Comparison of ENCODE assay signal across 8 cellular contexts in the genomic region with DNA sequence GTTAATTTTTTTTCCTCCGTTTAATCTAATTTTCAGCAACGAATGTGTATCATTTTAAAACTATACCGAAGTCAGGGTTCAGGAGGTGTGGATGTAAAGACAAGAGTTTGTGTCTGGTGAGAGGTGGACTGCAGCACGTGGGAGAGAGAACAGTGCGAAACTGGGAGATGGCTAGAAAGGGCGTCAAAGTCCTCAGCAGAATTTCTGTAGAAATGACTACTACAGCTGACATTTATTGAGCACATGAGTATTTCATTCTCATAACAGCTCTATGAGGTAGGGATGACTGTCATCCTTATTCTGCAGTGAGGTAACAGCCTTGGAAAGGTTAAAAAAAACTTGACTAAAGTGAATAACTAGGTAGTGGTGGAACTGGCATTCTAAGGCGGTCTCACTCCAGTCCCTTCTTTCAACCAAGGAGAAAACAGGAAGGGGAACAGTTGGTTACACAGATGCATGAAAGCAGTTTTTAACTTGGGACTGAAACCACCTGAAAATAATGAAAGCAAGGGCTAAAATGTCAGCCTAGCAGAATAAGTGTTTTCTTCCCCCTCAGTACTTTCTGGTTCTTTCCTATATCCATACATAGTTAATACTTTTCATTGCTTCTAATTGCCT. TPM values are rescaled to one million over a fixed set of nuclear protein-coding genes. Genes with fewer than 3 reads are reported as not detected.
A peak's percentile ranks its signal among the peaks of the same experiment; 100 is the strongest.
DNase-seq lines count a peak whose midpoint lies in the region; ATAC-seq and TF ChIP-seq lines count a peak whose summit lies in the region.

No MANE protein-coding gene starts in this region.

- peak overlapping the region; percentile 79 for H3K4me3 Mint-ChIP-seq in activated naive CD8-positive, alpha-beta T cell treated with anti-CD3 and anti-CD28 coated beads, Interleukin-2, amount 10 ng/mL, durations not matched to agents 7 days and 5 days

- H3K27me3 Mint-ChIP-seq in activated naive CD8-positive, alpha-beta T cell treated with anti-CD3 and anti-CD28 coated beads, Interleukin-2, amount 10 ng/mL, durations not matched to agents 7 days and 5 days = peaks cover 3% of the 10 kb centered on the region

- H3K27ac Mint-ChIP-seq in activated naive CD8-positive, alpha-beta T cell treated with anti-CD3 and anti-CD28 coated beads, Interleukin-2, amount 10 ng/mL, durations not matched to agents 7 days and 5 days = peak overlapping the region; percentile 86

- intact Hi-C loops in left colon (cut with DNase I, micrococcal nuclease) = no loop called here

- peak; percentile 18 for ATAC-seq in activated naive CD8-positive, alpha-beta T cell treated with anti-CD3 and anti-CD28 coated beads, Interleukin-2, amount 10 ng/mL, durations not matched to agents 7 days and 5 days (ENCODE audit: low read depth)
- peak; percentile 22 for ATAC-seq in left colon

- H3K27me3 ChIP-seq in BE2C = no peaks in the 10 kb centered on the region

- H3K36me3 Mint-ChIP-seq in activated naive CD8-positive, alpha-beta T cell treated with anti-CD3 and anti-CD28 coated beads, Interleukin-2, amount 10 ng/mL, durations not matched to agents 7 days and 5 days = no peaks in the 10 kb centered on the region

- no peaks in the 10 kb centered on the region for H3K4me1 ChIP-seq in BE2C

- H3K9me3 ChIP-seq in BE2C = no peaks in the 10 kb centered on the region

- no peaks in the 10 kb centered on the region for H3K36me3 ChIP-seq in BE2C

- DNase-seq in BE2C (no peak), GM19240 (ENCODE audit: insufficient read length, low spot score) (peak; percentile 29), NAMALWA (ENCODE audit: low spot score) (peak; percentile 65), left colon (no peak), kidney glomerular epithelial cell (lab: John Stamatoyannopoulos, UW) (no peak), DMS153 (lab: John Stamatoyannopoulos, UW) (no peak)
- DNase-seq in activated naive CD8-positive, alpha-beta T cell treated with anti-CD3 and anti-CD28 coated beads, Interleukin-2, amount 10 ng/mL, durations not matched to agents 7 days and 5 days = no peak
- DNase-seq in stimulated activated CD4-positive, alpha-beta T cell treated with anti-CD3 and anti-CD28 coated beads, TNF-alpha, amount 100 ng/mL, for 48 hours (ENCODE audit: low read depth in 3 of 3) = peak in 2 of 3 donors; percentile 45 to 53

- TF ChIP-seq CTCF in BE2C (IDR thresholded peaks at IDR 0.05; ENCODE audit: low read depth, low read length) = no peak

- H3K9me3 Mint-ChIP-seq in activated naive CD8-positive, alpha-beta T cell treated with anti-CD3 and anti-CD28 coated beads, Interleukin-2, amount 10 ng/mL, durations not matched to agents 7 days and 5 days = no peaks in the 10 kb centered on the region

- POLR2A ChIA-PET in activated naive CD8-positive, alpha-beta T cell treated with anti-CD3 and anti-CD28 coated beads, Interleukin-2, amount 10 ng/mL, durations not matched to agents 7 days and 5 days (lab: Charles Lee) = interaction anchor here (1.3 kb wide), 2 partner anchors 21 to 62 kb away, joined by 7 to 8 read pairs; a partner anchor contains a TSS

- H3K4me3 ChIP-seq in BE2C (ENCODE audit: low read depth, low read length) = peak overlapping the region; percentile 92

- peaks cover 21% of the 10 kb centered on the region for H3K4me1 Mint-ChIP-seq in activated naive CD8-positive, alpha-beta T cell treated with anti-CD3 and anti-CD28 coated beads, Interleukin-2, amount 10 ng/mL, durations not matched to agents 7 days and 5 days

RNA-seq across cellular contexts. Expression of a gene that starts 0.6 kb away (rescaled TPM):
- 10.9 TPM for polyA plus RNA-seq in BE2C (2012; ENCODE audit: insufficient read depth, insufficient read length, low read depth)
- 1 to 10 TPM; 6.1 to 6.3 TPM for total RNA-seq in activated naive CD8-positive, alpha-beta T cell treated with anti-CD3 and anti-CD28 coated beads, Interleukin-2, amount 10 ng/mL, durations not matched to agents 7 days and 5 days
- 10 to 100 TPM; 10.3 to 11.4 TPM for total RNA-seq in left colon

Comparison
In these comparisons a context has a peak if more than half of its experiments do, and no peak if none do; other contexts are left out.
1. DNase-seq: peak in GM19240 (single experiment), NAMALWA (single experiment) and stimulated activated CD4-positive, alpha-beta T cell treated with anti-CD3 and anti-CD28 coated beads, TNF-alpha, amount 100 ng/mL, for 48 hours (2 of 3); none in BE2C (single experiment), activated naive CD8-positive, alpha-beta T cell treated with anti-CD3 and anti-CD28 coated beads, Interleukin-2, amount 10 ng/mL, durations not matched to agents 7 days and 5 days (single experiment), left colon (0 of 2), kidney glomerular epithelial cell (single experiment) and DMS153 (single experiment).